In the genomic region with DNA sequence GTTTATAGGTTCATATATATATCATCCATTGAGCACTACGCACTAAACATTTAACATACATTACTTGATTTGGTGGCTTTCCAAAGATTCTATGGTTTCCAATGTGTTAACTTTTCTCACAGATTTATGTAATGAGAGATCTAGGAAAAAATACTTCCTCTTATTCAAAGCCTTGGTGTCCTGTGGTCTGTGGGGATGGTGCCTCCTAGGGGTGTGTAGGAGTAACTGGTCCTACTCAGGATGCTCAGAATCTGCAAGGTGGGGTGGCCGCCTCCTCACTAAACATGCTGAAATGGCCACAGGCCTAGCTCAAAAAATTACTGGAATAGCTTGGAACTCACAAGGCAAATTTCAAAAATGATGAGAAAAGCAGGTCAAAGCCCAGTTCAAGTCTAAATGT, we compare ENCODE assay signal across 8 cellular contexts. TPM values are rescaled to one million over a fixed set of nuclear protein-coding genes. Genes with fewer than 3 reads are reported as not detected.
DNase-seq lines count a peak whose midpoint lies in the region; ATAC-seq and TF ChIP-seq lines count a peak whose summit lies in the region.

No MANE protein-coding gene starts in this region.

- H3K4me1 ChIP-seq in gastroesophageal sphincter (peaks cover 0 to 6% (median 0%) of the 10 kb centered on the region in 3 donors), stomach (no peaks in the 10 kb centered on the region)

- 36 to 78% methylated on average over 1 to 2 of the region's 2 CpGs for WGBS in gastroesophageal sphincter (ENCODE audit: low coverage in 1 of 2), 2 donors
- WGBS in stomach, 5 donors = 67 to 90% (median 80%) methylated on average over 2 of the region's 2 CpGs

- TF ChIP-seq EP300 in gastroesophageal sphincter (IDR thresholded peaks at IDR 0.05) (no peak), stomach (IDR thresholded peaks at IDR 0.05) (no peak)

- no peak overlapping the region for H3K4me3 ChIP-seq in AG09309 (ENCODE audit: control insufficient read depth, low read depth, low read length)
- H3K4me3 ChIP-seq in GM12875 (ENCODE audit: low read depth, low read length) = no peak overlapping the region
- H3K4me3 ChIP-seq in gastroesophageal sphincter = no peak overlapping the region
- no peak overlapping the region for H3K4me3 ChIP-seq in stomach

- TF ChIP-seq POLR2A in gastroesophageal sphincter (IDR thresholded peaks at IDR 0.05) = no peak
- no peak for TF ChIP-seq POLR2A in stomach (IDR thresholded peaks at IDR 0.05)

- no peak for DNase-seq in AG09309 (ENCODE audit: low read depth)
- DNase-seq in SIG-M5 treated with dmso at 0.1 percent for 504 hours (lab: John Stamatoyannopoulos, UW; ENCODE audit: unreplicated experiment) = peak; percentile 89
- peak; percentile 47 for DNase-seq in stomach
- DNase-seq in amniotic stem cell (lab: John Stamatoyannopoulos, UW) = no peak

- H3K9me3 ChIP-seq in gastroesophageal sphincter (no peaks in the 10 kb centered on the region), stomach (no peaks in the 10 kb centered on the region)

- no peaks in the 10 kb centered on the region for H3K36me3 ChIP-seq in gastroesophageal sphincter
- H3K36me3 ChIP-seq in stomach = no peaks in the 10 kb centered on the region

- intact Hi-C loops in stomach (cut with DNase I; ENCODE audit: low total_unique reads) = loop anchor here (10.0 kb wide), 1 partner anchor 69 kb away; no protein-coding TSS in a partner anchor

- TF ChIP-seq CTCF in AG09309 (IDR thresholded peaks at IDR 0.05; ENCODE audit: control insufficient read depth, insufficient read depth, low read depth, low read length, missing control alignments) = peak; percentile 41
- TF ChIP-seq CTCF in GM12875 (IDR thresholded peaks at IDR 0.05; ENCODE audit: borderline replicate concordance, insufficient read depth, low read depth, low read length) = peak; percentile 66; the same call in 1 of the 2 replicates
- TF ChIP-seq CTCF in gastroesophageal sphincter (IDR thresholded peaks at IDR 0.05) = peak in 3 of 4 experiments; percentile 43 to 67 (median 60)
- peak in 4 of 7 experiments; percentile 32 to 47 (median 41) for TF ChIP-seq CTCF in stomach (IDR thresholded peaks at IDR 0.05)

- H3K27ac ChIP-seq in gastroesophageal sphincter (no peak overlapping the region), stomach (no peak overlapping the region)

- ATAC-seq in gastroesophageal sphincter (no peak), HG03457 (IDR thresholded peaks at IDR 0.05; ENCODE audit: unreplicated experiment) (no peak), GM19397 (IDR thresholded peaks at IDR 0.05; ENCODE audit: unreplicated experiment) (no peak)

- H3K27me3 ChIP-seq in gastroesophageal sphincter (peaks cover 9% of the 10 kb centered on the region), stomach (peaks cover 0 to 13% (median 0%) of the 10 kb centered on the region in 3 donors)

RNA-seq across cellular contexts. Expression of gene GPR55, which starts 11.6 kb away (rescaled TPM):
- total RNA-seq in gastroesophageal sphincter (under 1 TPM in 2 of 4 donors, not detected in 2; 0.08 to 0.12 TPM), stomach (under 1 TPM in 1 of 5 donors, not detected in 4; 0.37 TPM)
- under 1 TPM in 2 of 3 donors, not detected in 1; 0.13 to 0.19 TPM for polyA plus RNA-seq in stomach

RNA-seq across cellular contexts. Expression of gene ITM2C, which starts 48.7 kb away (rescaled TPM):
- total RNA-seq in gastroesophageal sphincter (100 to 1,000 TPM in 1 of 4 donors, 10 to 100 TPM in 3; 70.2 to 141 (median 84.0) TPM), stomach (1,000 to 10,000 TPM in 1 of 5 donors, 100 to 1,000 TPM in 2, 10 to 100 TPM in 2; 35.6 to 1,030 (median 105) TPM)
- polyA plus RNA-seq in stomach = 10 to 100 TPM; 26.9 to 40.8 (median 32.2) TPM

Comparison
In these comparisons a context has a peak if more than half of its experiments do, and no peak if none do; other contexts are left out.
1. DNase-seq: peak in SIG-M5 treated with dmso at 0.1 percent for 504 hours (single experiment) and stomach (single experiment); none in AG09309 (single experiment) and amniotic stem cell (single experiment).
2. Peak in every context shown above with its lines, with median percentiles within 50 percentile points of each other: CTCF ChIP-seq.